In genomic region chr15:33963831-33964664, GRCh38 we compare ENCODE assay signal across 9 cellular contexts. TPM values are rescaled to one million over a fixed set of nuclear protein-coding genes. Genes with fewer than 3 reads are reported as not detected.
DNase-seq lines count a peak whose midpoint lies in the region; ATAC-seq, FAIRE-seq and TF ChIP-seq lines count a peak whose summit lies in the region.
"Had no signal": no experiment of that assay in that cellular context is flagged by ENCODE, and none has a peak within 500 bp of the region (broad histone marks: within the 10 kb centered on the region; RNA-seq: fewer than 3 reads in every experiment).

No MANE protein-coding gene starts in this region.

- H3K9ac ChIP-seq in GM12878 (ENCODE audit: control insufficient read depth, insufficient read depth, low read length): no peak overlapping the region

- H3K4me1 ChIP-seq in GM12878 (ENCODE audit: control insufficient read depth, insufficient read depth, low read length) (no peaks in the 10 kb centered on the region), suprapubic skin (no peaks in the 10 kb centered on the region)

- in situ Hi-C loops in GM12878 (cut with MboI): loop anchor here (5.0 kb wide), 1 partner anchor 227 kb away; no protein-coding TSS in a partner anchor

- CTCF ChIA-PET in GM12878 (lab: Yijun Ruan, JAX): interaction anchor here (0.6 to 4.1 kb wide), 5 partner anchors 9 to 657 kb away, joined by 3 to 23 read pairs (median 3); no protein-coding TSS in a partner anchor

- 47% methylated on average over 8 of the region's 8 CpGs for WGBS in GM12878 (ENCODE audit: insufficient coverage, insufficient replicate concordance, low lambda C conversion rate, missing lambda C conversion rate)
- 54% methylated on average over 8 of the region's 8 CpGs for WGBS in suprapubic skin

- RAD21 ChIA-PET in GM12878 (lab: Charles Lee; ENCODE audit: unreplicated experiment): interaction anchor here (1.0 kb wide), 1 partner anchor 11 kb away, joined by 5 read pairs; no protein-coding TSS in a partner anchor

- H3K9me3 ChIP-seq in GM12878 (replicated peaks; ENCODE audit: control insufficient read depth, insufficient read depth, low read length) (no peaks in the 10 kb centered on the region), MG63 (no peaks in the 10 kb centered on the region), suprapubic skin (no peaks in the 10 kb centered on the region)

- intact Hi-C loops in GM12878 (cut with micrococcal nuclease; ENCODE audit: unreplicated experiment): loop anchor here (1.0 kb wide), 1 partner anchor 227 kb away; no protein-coding TSS in a partner anchor

- H3K27ac ChIP-seq in GM12878 (ENCODE audit: control insufficient read depth, insufficient read depth) (no peak overlapping the region), suprapubic skin (no peak overlapping the region)

- H3K4me3 ChIP-seq in GM12878: no peak overlapping the region
- H3K4me3 ChIP-seq in MG63: no peak overlapping the region
- H3K4me3 ChIP-seq in suprapubic skin: no peak overlapping the region

- no peaks in the 10 kb centered on the region for H3K27me3 ChIP-seq in GM12878 (replicated peaks in 1 of 2; ENCODE audit: control insufficient read depth in 2 of 2, insufficient read depth in 2 of 2, low read length in 1 of 2)
- no peaks in the 10 kb centered on the region for H3K27me3 ChIP-seq in MG63
- no peaks in the 10 kb centered on the region for H3K27me3 ChIP-seq in suprapubic skin

- peak; percentile 70 for FAIRE-seq in GM12878 (lab: Jason Lieb, UNC)

- H3K36me3 ChIP-seq in GM12878 (ENCODE audit: control insufficient read depth in 2 of 2, insufficient read depth in 2 of 2, low read length in 1 of 2) (no peaks in the 10 kb centered on the region), MG63 (no peaks in the 10 kb centered on the region), suprapubic skin (no peaks in the 10 kb centered on the region)

- POLR2A ChIA-PET in GM12878 (lab: Charles Lee): interaction anchor here (0.6 kb wide), 1 partner anchor 30 kb away, joined by 3 read pairs; no protein-coding TSS in a partner anchor

- SMC1A ChIA-PET in GM12878 (lab: Charles Lee; ENCODE audit: uncharacterized antibody, unreplicated experiment): interaction anchor here (0.6 to 1.0 kb wide), 2 partner anchors 233 to 322 kb away, joined by 3 to 4 read pairs; no protein-coding TSS in a partner anchor

- H2AFZ ChIP-seq in GM12878 (ENCODE audit: control insufficient read depth, low read depth, low read length): no peak overlapping the region

- BruUV-seq in GM12878 (replicated peaks; lab: Mats Ljungman, UMichigan): no TSS peak

- TF ChIP-seq EP300 in GM12878 (IDR thresholded peaks at IDR 0.05; ENCODE audit: borderline replicate concordance in 1 of 2, control insufficient read depth in 1 of 2, low read depth in 2 of 2, low read length in 2 of 2): no peak
- no peak for TF ChIP-seq EP300 in suprapubic skin (IDR thresholded peaks at IDR 0.05)

- TF ChIP-seq CTCF in GM12878 (IDR thresholded peaks at IDR 0.05 in 2 of 3, conservative IDR thresholded peaks at IDR 0.05 in 1 of 3; ENCODE audit: control insufficient read depth in 2 of 3, extremely low read depth in 1 of 3, insufficient read depth in 1 of 3, low read depth in 3 of 3, low read length in 3 of 3) (peak; percentile 51 to 73 (median 63)), suprapubic skin (IDR thresholded peaks at IDR 0.05) (no peak)

- TF ChIP-seq POLR2A in GM12878 (IDR thresholded peaks at IDR 0.05; ENCODE audit: low read depth, low read length): no peak
- TF ChIP-seq POLR2A in suprapubic skin (IDR thresholded peaks at IDR 0.05): no peak

- H3K79me2 ChIP-seq in GM12878 (ENCODE audit: control insufficient read depth, insufficient read depth, low read length): no peaks in the 10 kb centered on the region

- ATAC-seq in GM12878: peak; percentile 85
- no peak for ATAC-seq in HG03469 (IDR thresholded peaks at IDR 0.05; ENCODE audit: unreplicated experiment)

- DNase-seq in SIG-M5 treated with dmso at 0.1 percent for 504 hours (lab: John Stamatoyannopoulos, UW; ENCODE audit: unreplicated experiment): peak; percentile 43
- no peak for DNase-seq in SIG-M5 (lab: John Stamatoyannopoulos, UW)
- peak; percentile 3 to 78 (median 44) for DNase-seq in NCI-H1417 (lab: John Stamatoyannopoulos, UW)
- DNase-seq in GM12878 (ENCODE audit: low read depth, low spot score): no peak
- peak; percentile 48 for DNase-seq in medulla oblongata (ENCODE audit: extremely low spot score)
- no peak for DNase-seq in MG63
- no peak for DNase-seq in suprapubic skin (ENCODE audit: low spot score in 2 of 2)
- DNase-seq: activated naive CD8-positive, alpha-beta T cell treated with anti-CD3 and anti-CD28 coated beads, Interleukin-2, amount 10 ng/mL, durations not matched to agents 7 days and 5 days had no signal

- H4K20me1 ChIP-seq in GM12878 (ENCODE audit: control insufficient read depth, insufficient read depth): no peaks in the 10 kb centered on the region

- peak; percentile 86 for TF ChIP-seq RAD21 in GM12878 (IDR thresholded peaks at IDR 0.05; ENCODE audit: insufficient read depth, low read depth, low read length)

- no peak overlapping the region for H3K4me2 ChIP-seq in GM12878 (ENCODE audit: control insufficient read depth, insufficient read depth)

TF ChIP-seq in GM12878, 131 proteins besides CTCF, POLR2A, EP300 and RAD21:
- TF ChIP-seq WRNIP1 (IDR thresholded peaks at IDR 0.05; ENCODE audit: borderline replicate concordance, low read depth, low read length): no peak
- peak; percentile 63; the same call in 1 of the 2 replicates for TF ChIP-seq SMC3 (IDR thresholded peaks at IDR 0.05; ENCODE audit: borderline replicate concordance, low read length)

RNA-seq across cellular contexts. Expression of gene CHRM5, which starts 4.2 kb away (rescaled TPM):
- not detected in 2 replicates for total RNA-seq in GM12878 (2013; cell fraction: nucleolus; rRNA removed)
- not detected in 2 replicates for total RNA-seq in GM12878 (2014; rRNA removed)
- total RNA-seq in GM12878 (2014; rRNA removed; fragmentation: Illumina TruSeq; extraction: Trizol): 0.04 TPM in 1 of 2 replicates, not detected in the other
- not detected in 2 replicates for total RNA-seq in GM12878 (2021)
- polyA plus RNA-seq in GM12878 (2011; ENCODE audit: low read depth): not detected
- polyA plus RNA-seq in GM12878 (2011; rRNA removed): not detected in 2 replicates
- polyA plus RNA-seq in GM12878 (2011; cell fraction: cytosol; rRNA removed): not detected in 2 replicates
- not detected in 2 replicates for polyA plus RNA-seq in GM12878 (2011; cell fraction: nucleus; rRNA removed)
- 0.07 and 0.14 TPM in 2 replicates for polyA plus RNA-seq in GM12878 (2012)
- polyA plus RNA-seq in GM12878 (2014; fragmentation: Illumina TruSeq; extraction: Trizol): 0.01 TPM in 1 of 2 replicates, not detected in the other
- polyA plus RNA-seq in GM12878 (2014; fragmentation: Nextera tagmentation; extraction: Ambion mirVana): not detected
- polyA plus RNA-seq in GM12878 (2014; rRNA removed): 0.05 and 0.10 TPM in 2 replicates
- under 1 TPM in 1 of 2 experiments, not detected in 1; 0.03 TPM for polyA plus RNA-seq in GM12878 (2016; fragmentation: Nextera tagmentation; extraction: Ambion mirVana)
- polyA minus RNA-seq in GM12878 (2011; rRNA and poly(A)+ RNA removed): not detected in 2 replicates
- not detected in 2 replicates for polyA minus RNA-seq in GM12878 (2011; cell fraction: cytosol; rRNA and poly(A)+ RNA removed)
- polyA minus RNA-seq in GM12878 (2011; cell fraction: nucleus; rRNA and poly(A)+ RNA removed): not detected in 2 replicates
- total RNA-seq in MG63 (2014; rRNA removed; shearing (Covaris generic); ENCODE audit: low replicate concordance): not detected in 2 replicates
- total RNA-seq in suprapubic skin: not detected
- total RNA-seq: activated naive CD8-positive, alpha-beta T cell treated with anti-CD3 and anti-CD28 coated beads, Interleukin-2, amount 10 ng/mL, durations not matched to agents 7 days and 5 days had no signal

Comparison
In these comparisons a context has a peak if more than half of its experiments do, and no peak if none do; other contexts are left out.
1. DNase-seq: peak in SIG-M5 treated with dmso at 0.1 percent for 504 hours (single experiment), NCI-H1417 (3 of 3) and medulla oblongata (single experiment); none in SIG-M5 (single experiment), GM12878 (single experiment), MG63 (single experiment) and suprapubic skin (0 of 2).
2. CTCF ChIP-seq: peak in GM12878 (3 of 3); none in suprapubic skin (0 of 2).